30 cellular contexts compared by ENCODE assay signal in genomic region chr2:190499273-190499672, GRCh38.
"Had no signal": no experiment of that assay in that cellular context is flagged by ENCODE, and none has a peak within 500 bp of the region (broad histone marks: within the 10 kb centered on the region; RNA-seq: fewer than 3 reads in every experiment).

No MANE protein-coding gene starts in this region.

- H3K9me3 ChIP-seq: left lung, ovary, prostate gland, suprapubic skin, tibial artery had no signal

- H3K27me3 ChIP-seq: brain microvascular endothelial cell, foreskin keratinocyte, left lung, ovary, suprapubic skin, tibial artery had no signal

- H3K27ac Mint-ChIP-seq: activated CD4-positive, alpha-beta memory T cell treated with anti-CD3 and anti-CD28 coated beads, Interleukin-2, amount 10 ng/mL, durations not matched to agents 7 days and 5 days; activated CD4-positive, alpha-beta T cell treated with anti-CD3 and anti-CD28 coated beads, Interleukin-2, amount 10 ng/mL, durations not matched to agents 7 days and 5 days; endodermal cell; stimulated activated naive B cell treated with anti-CD40 and anti-IgM and Interleukin-4, amounts not matched to agents 10 μg/mL and 1 μg/mL and 100 μg/mL, for 72 hours; T-helper 17 cell had no signal

- H3K27ac ChIP-seq: brain microvascular endothelial cell, foreskin keratinocyte, ovary, SK-N-MC, suprapubic skin, tibial artery, WERI-Rb-1 had no signal

- H3K4me1 ChIP-seq: foreskin keratinocyte, left lung, prostate gland, suprapubic skin, tibial artery had no signal

- H3K4me3 ChIP-seq: left lung, ovary, prostate gland, SK-N-MC, smooth muscle cell, suprapubic skin, tibial artery had no signal

- H3K4me3 Mint-ChIP-seq: activated CD4-positive, alpha-beta memory T cell treated with anti-CD3 and anti-CD28 coated beads, Interleukin-2, amount 10 ng/mL, durations not matched to agents 7 days and 5 days; activated CD4-positive, alpha-beta T cell treated with anti-CD3 and anti-CD28 coated beads, Interleukin-2, amount 10 ng/mL, durations not matched to agents 7 days and 5 days; activated naive CD8-positive, alpha-beta T cell treated with anti-CD3 and anti-CD28 coated beads for 36 hours; activated T-cell treated with anti-CD3 and anti-CD28 coated beads, Interleukin-2, amount 50 U/mL, for 4 hours; endodermal cell; stimulated activated naive B cell treated with anti-CD40 and anti-IgM and Interleukin-4, amounts not matched to agents 10 μg/mL and 1 μg/mL and 100 μg/mL, for 72 hours; T-helper 17 cell had no signal

- ATAC-seq: activated CD4-positive, CD25-positive, alpha-beta regulatory T cell treated with anti-CD3 and anti-CD28 coated beads, Interleukin-2, amount 50 U/mL, for 24 hours; activated T-cell treated with anti-CD3 and anti-CD28 coated beads, Interleukin-2, amount 50 U/mL, for 4 hours; esophagus mucosa; foreskin keratinocyte; stimulated activated naive B cell treated with anti-CD40 and anti-IgM and Interleukin-4, amounts not matched to agents 10 μg/mL and 1 μg/mL and 100 μg/mL, for 72 hours; T-helper 17 cell had no signal

- H3K27me3 Mint-ChIP-seq: activated CD4-positive, alpha-beta memory T cell treated with anti-CD3 and anti-CD28 coated beads, Interleukin-2, amount 10 ng/mL, durations not matched to agents 7 days and 5 days; activated CD4-positive, alpha-beta T cell treated with anti-CD3 and anti-CD28 coated beads, Interleukin-2, amount 10 ng/mL, durations not matched to agents 7 days and 5 days; activated naive CD8-positive, alpha-beta T cell treated with anti-CD3 and anti-CD28 coated beads for 36 hours; stimulated activated naive B cell treated with anti-CD40 and anti-IgM and Interleukin-4, amounts not matched to agents 10 μg/mL and 1 μg/mL and 100 μg/mL, for 72 hours; T-helper 17 cell had no signal

- H3K36me3 ChIP-seq: brain microvascular endothelial cell, ovary, prostate gland had no signal

- H3K9me3 Mint-ChIP-seq: activated CD4-positive, alpha-beta T cell treated with anti-CD3 and anti-CD28 coated beads, Interleukin-2, amount 10 ng/mL, durations not matched to agents 7 days and 5 days; activated T-cell treated with anti-CD3 and anti-CD28 coated beads, Interleukin-2, amount 50 U/mL, for 4 hours had no signal

- DNase-seq: activated CD4-positive, alpha-beta memory T cell treated with anti-CD3 and anti-CD28 coated beads, Interleukin-2, amount 10 ng/mL, durations not matched to agents 7 days and 5 days; activated CD4-positive, alpha-beta T cell treated with anti-CD3 and anti-CD28 coated beads, Interleukin-2, amount 10 ng/mL, durations not matched to agents 7 days and 5 days; activated CD8-positive, alpha-beta memory T cell treated with anti-CD3 and anti-CD28 coated beads, Interleukin-2, amount 50 U/mL, for 48 hours; activated naive CD4-positive, alpha-beta T cell; activated naive CD8-positive, alpha-beta T cell treated with anti-CD3 and anti-CD28 coated beads for 36 hours; activated T-cell treated with anti-CD3 and anti-CD28 coated beads, Interleukin-2, amount 50 U/mL, for 4 hours; amniotic stem cell; brain microvascular endothelial cell; cortex of kidney; endodermal cell; foreskin keratinocyte; kidney glomerular epithelial cell; retina; stimulated activated CD4-positive, alpha-beta T cell treated with anti-CD3 and anti-CD28 coated beads, Interleukin-1b, Interleukin-23, amount 100 ng/mL, for 48 hours; stimulated activated CD4-positive, alpha-beta T cell treated with anti-CD3 and anti-CD28 coated beads, Interleukin-4, amount 100 ng/mL, for 4 hours; stimulated activated CD8-positive, alpha-beta memory T cell treated with anti-CD3 and anti-CD28 coated beads, Interleukin-4, amount 100 ng/mL, for 48 hours; stimulated activated naive B cell treated with anti-CD40 and anti-IgM and Interleukin-4, amounts not matched to agents 10 μg/mL and 1 μg/mL and 100 μg/mL, for 72 hours; SW 1271; T-helper 17 cell; T1000; tibial artery; WERI-Rb-1 had no signal
